Comparison of ENCODE assay signal across 11 cellular contexts in genomic region chr12:42234970-42235369, GRCh38. TPM values are rescaled to one million over a fixed set of nuclear protein-coding genes. Genes with fewer than 3 reads are reported as not detected.
DNase-seq lines count a peak whose midpoint lies in the region; ATAC-seq, FAIRE-seq and TF ChIP-seq lines count a peak whose summit lies in the region.
"Had no signal": no experiment of that assay in that cellular context is flagged by ENCODE, and none has a peak within 500 bp of the region (broad histone marks: within the 10 kb centered on the region; RNA-seq: fewer than 3 reads in every experiment).

No MANE protein-coding gene starts in this region.

- H3K36me3 ChIP-seq in DND-41 (ENCODE audit: insufficient read depth, low read length) (peaks cover 35% of the 10 kb centered on the region), right atrium auricular region (no peaks in the 10 kb centered on the region), small intestine (ENCODE audit: control insufficient read depth in 2 of 2, insufficient read depth in 2 of 2, low read length in 2 of 2) (peaks cover 0 to 2% of the 10 kb centered on the region in 2 donors)
- H3K36me3 ChIP-seq: cardiac muscle cell had no signal

- 54 to 70% (median 56%) methylated on average over 2 of the region's 2 CpGs for WGBS in small intestine, 3 donors

- no peak for FAIRE-seq in small intestine (lab: Jason Lieb, UNC)

- no peak overlapping the region for H2AFZ ChIP-seq in DND-41 (ENCODE audit: low read depth, low read length)

- H3K9ac ChIP-seq in DND-41 (ENCODE audit: low read depth, low read length), result no peak overlapping the region

- H3K27ac ChIP-seq in DND-41 (ENCODE audit: low read length), result no peak overlapping the region
- peak overlapping the region; percentile 8; the same call in 1 of the 2 replicates for H3K27ac ChIP-seq in VCaP
- H3K27ac ChIP-seq in right atrium auricular region, result peak overlapping the region; percentile 92 to 96
- H3K27ac ChIP-seq in small intestine (ENCODE audit: low read depth in 1 of 2, low read length in 1 of 2), result no peak overlapping the region

- H3K9me3 ChIP-seq in DND-41 (ENCODE audit: insufficient read depth, low read length, severe bottlenecking) (no peaks in the 10 kb centered on the region), right atrium auricular region (no peaks in the 10 kb centered on the region), small intestine (ENCODE audit: control insufficient read depth, low read depth) (no peaks in the 10 kb centered on the region)

- no peak overlapping the region for H3K4me3 ChIP-seq in DND-41 (ENCODE audit: low read depth in 1 of 2, low read length in 2 of 2)
- peak overlapping the region in 1 of 2 donors; percentile 70 for H3K4me3 ChIP-seq in right atrium auricular region
- H3K4me3 ChIP-seq in small intestine (ENCODE audit: low read depth in 1 of 2, low read length in 2 of 2), result no peak overlapping the region
- H3K4me3 ChIP-seq: cardiac muscle cell had no signal

- no peaks in the 10 kb centered on the region for H4K20me1 ChIP-seq in DND-41 (ENCODE audit: insufficient read depth, low read length)

- H3K4me2 ChIP-seq in DND-41 (ENCODE audit: insufficient read depth, low read length), result peak overlapping the region; percentile 92; the same call in 1 of the 2 replicates

- TF ChIP-seq CTCF in DND-41 (IDR thresholded peaks at IDR 0.05; ENCODE audit: borderline replicate concordance, extremely low read depth, low read length, poor library complexity, severe bottlenecking) (no peak), VCaP (conservative IDR thresholded peaks at IDR 0.05) (no peak), right atrium auricular region (IDR thresholded peaks at IDR 0.05) (no peak), omental fat pad (IDR thresholded peaks at IDR 0.05) (no peak)

- DNase-seq in DND-41 (no peak), right atrium auricular region (ENCODE audit: low spot score) (no peak), small intestine (peak; percentile 29), GM03348 (ENCODE audit: low spot score) (no peak), omental fat pad (ENCODE audit: low spot score) (no peak), NCI-H748 (lab: John Stamatoyannopoulos, UW; ENCODE audit: unreplicated experiment) (no peak)
- DNase-seq: activated T-cell treated with anti-CD3 and anti-CD28 coated beads, Interleukin-2, amount 50 U/mL, for 1 hour; foreskin melanocyte had no signal

- no peaks in the 10 kb centered on the region for H3K27me3 ChIP-seq in DND-41 (ENCODE audit: insufficient read depth, low read length, poor library complexity)
- H3K27me3 ChIP-seq in right atrium auricular region, result no peaks in the 10 kb centered on the region
- no peaks in the 10 kb centered on the region for H3K27me3 ChIP-seq in small intestine (ENCODE audit: control insufficient read depth in 2 of 2, insufficient read depth in 2 of 2, low read length in 2 of 2)

- peaks cover 84% of the 10 kb centered on the region for H3K79me2 ChIP-seq in DND-41 (ENCODE audit: insufficient read depth, low read length)

- H3K4me1 ChIP-seq in DND-41 (ENCODE audit: insufficient read depth, low read length) (peaks cover 52% of the 10 kb centered on the region), right atrium auricular region (peaks cover 0 to 53% of the 10 kb centered on the region in 2 donors), small intestine (ENCODE audit: control insufficient read depth in 2 of 2, insufficient read depth in 1 of 2, low read depth in 1 of 2, low read length in 1 of 2) (peaks cover 4 to 8% of the 10 kb centered on the region in 2 donors)

- ATAC-seq in DND-41 (ENCODE audit: insufficient read depth, low read depth), result no peak
- ATAC-seq in omental fat pad (ENCODE audit: low FRiP score), result no peak
- no peak for ATAC-seq in esophagus mucosa

RNA-seq across cellular contexts. Expression of gene YAF2, which starts 3.1 kb away (rescaled TPM):
- total RNA-seq in right atrium auricular region, result 10 to 100 TPM; 54.3 to 63.2 TPM
- 10 to 100 TPM in 2 of 3 donors, 1 to 10 TPM in 1; 8.9 to 96.2 (median 34.2) TPM for polyA plus RNA-seq in small intestine
- total RNA-seq in omental fat pad, result 10 to 100 TPM; 23.8 to 64.2 (median 27.8) TPM
- total RNA-seq in esophagus mucosa, result 18.0 TPM

Comparison
In these comparisons a context has a peak if more than half of its experiments do, and no peak if none do; other contexts are left out.
1. H3K27ac ChIP-seq: peak in VCaP (single experiment) and right atrium auricular region (2 of 2); none in DND-41 (single experiment) and small intestine (0 of 2).